8 cellular contexts compared by ENCODE assay signal in genomic region chr2:30252723-30253688, GRCh38. TPM values are rescaled to one million over a fixed set of nuclear protein-coding genes. Genes with fewer than 3 reads are reported as not detected.
DNase-seq lines count a peak whose midpoint lies in the region; ATAC-seq, FAIRE-seq and TF ChIP-seq lines count a peak whose summit lies in the region.

No MANE protein-coding gene starts in this region.

- peak overlapping the region; percentile 33 for H3K4me3 ChIP-seq in CD8-positive, alpha-beta memory T cell (ENCODE audit: low read length)
- H3K4me3 ChIP-seq in adipocyte (ENCODE audit: low read length) = peak overlapping the region; percentile 10

- no peaks in the 10 kb centered on the region for H3K9me3 ChIP-seq in CD8-positive, alpha-beta memory T cell (ENCODE audit: low read length)
- no peaks in the 10 kb centered on the region for H3K9me3 ChIP-seq in adipocyte (ENCODE audit: control insufficient read depth, low read length)

- peaks cover 91 to 99% (median 98%) of the 10 kb centered on the region in 3 donors for H3K4me1 Mint-ChIP-seq in CD8-positive, alpha-beta memory T cell

- H3K27me3 ChIP-seq in CD8-positive, alpha-beta memory T cell (ENCODE audit: insufficient read depth, low read length, poor library complexity, severe bottlenecking) = no peaks in the 10 kb centered on the region
- H3K27me3 ChIP-seq in adipocyte (replicated peaks; ENCODE audit: control insufficient read depth, insufficient read depth, low read length) = no peaks in the 10 kb centered on the region

- peaks cover 9% of the 10 kb centered on the region for H3K36me3 ChIP-seq in CD8-positive, alpha-beta memory T cell (ENCODE audit: insufficient read depth, low read length)
- peaks cover 26% of the 10 kb centered on the region for H3K36me3 ChIP-seq in adipocyte (ENCODE audit: control insufficient read depth, insufficient read depth, low read length, severe bottlenecking)

- no peak for FAIRE-seq in GM12891 (lab: Jason Lieb, UNC)

- TF ChIP-seq POLR2A in GM12891 (IDR thresholded peaks at IDR 0.05; ENCODE audit: low read depth, low read length) = no peak

- ATAC-seq in GM18858 (IDR thresholded peaks at IDR 0.05; ENCODE audit: unreplicated experiment) = no peak

- CTCF ChIA-PET in CD8-positive, alpha-beta memory T cell (lab: Charles Lee) = interaction anchor here (0.7 to 2.9 kb wide), 9 partner anchors 8 to 458 kb away, joined by 3 to 11 read pairs (median 3); no protein-coding TSS in a partner anchor

- DNase-seq in CD8-positive, alpha-beta memory T cell = peak in 1 of 5 donors; percentile 65
- peak; percentile 62 for DNase-seq in RPMI8226
- peak; percentile 83 for DNase-seq in adipocyte (ENCODE audit: low read depth)
- peak; percentile 30 for DNase-seq in inferior parietal cortex (ENCODE audit: extremely low spot score)
- peak; percentile 33 to 37 for DNase-seq in stimulated activated CD4-positive, alpha-beta T cell treated with anti-CD3 and anti-CD28 coated beads, Interleukin-15, amount 100 ng/mL, for 1 hour (ENCODE audit: low read depth in 1 of 2, low spot score in 1 of 2)
- no peak for DNase-seq in cerebellar nuclear complex (lab: John Stamatoyannopoulos, UW)
- no peak for DNase-seq in GM12891 (ENCODE audit: insufficient read length, low spot score)

- H3K27ac Mint-ChIP-seq in CD8-positive, alpha-beta memory T cell = peak overlapping the region; percentile 81 to 95 (median 90)

- no peaks in the 10 kb centered on the region for H3K9me3 Mint-ChIP-seq in CD8-positive, alpha-beta memory T cell

- peaks cover 92% of the 10 kb centered on the region for H3K4me1 ChIP-seq in CD8-positive, alpha-beta memory T cell (ENCODE audit: insufficient read depth, low read length)
- peaks cover 22% of the 10 kb centered on the region for H3K4me1 ChIP-seq in adipocyte (ENCODE audit: control insufficient read depth, insufficient read depth, low read length)

- H3K27me3 Mint-ChIP-seq in CD8-positive, alpha-beta memory T cell = no peaks in the 10 kb centered on the region

- peak overlapping the region; percentile 67 for H3K9ac ChIP-seq in adipocyte (ENCODE audit: low read length)

- peak overlapping the region; percentile 30 to 77 (median 68) for H3K4me3 Mint-ChIP-seq in CD8-positive, alpha-beta memory T cell

- POLR2A ChIA-PET in CD8-positive, alpha-beta memory T cell (lab: Charles Lee) = interaction anchor here (0.6 to 1.5 kb wide), 3 partner anchors 17 to 84 kb away, joined by 3 to 4 read pairs (median 3); no protein-coding TSS in a partner anchor

- peaks cover 6 to 84% (median 19%) of the 10 kb centered on the region in 3 donors for H3K36me3 Mint-ChIP-seq in CD8-positive, alpha-beta memory T cell

- H3K27ac ChIP-seq in CD8-positive, alpha-beta memory T cell (ENCODE audit: low read depth, low read length) = peak overlapping the region; percentile 80

TF ChIP-seq in GM12891, 5 proteins besides CTCF, POLR2A, EP300 and RAD21:
- no peak for TF ChIP-seq PAX5 (IDR thresholded peaks at IDR 0.05; ENCODE audit: insufficient read depth, low read length, severe bottlenecking)
- no peak for TF ChIP-seq SPI1 (IDR thresholded peaks at IDR 0.05; ENCODE audit: low read depth, low read length)
- TF ChIP-seq TAF1 (IDR thresholded peaks at IDR 0.05; ENCODE audit: low read depth, low read length) = no peak
- TF ChIP-seq POLR2AphosphoS5 (IDR thresholded peaks at IDR 0.05; ENCODE audit: low read depth, low read length) = no peak
- no peak for TF ChIP-seq POU2F2 (IDR thresholded peaks at IDR 0.05; ENCODE audit: low read depth, low read length)

RNA-seq across cellular contexts. Expression of gene LBH, which starts 21.7 kb away (rescaled TPM):
- total RNA-seq in CD8-positive, alpha-beta memory T cell = 100 to 1,000 TPM; 115 to 121 TPM
- 156 TPM for polyA plus RNA-seq in CD8-positive, alpha-beta memory T cell
- polyA plus RNA-seq in GM12891 (2012; ENCODE audit: low read depth, missing spikeins) = 35.5 TPM

Comparison
In these comparisons a context has a peak if more than half of its experiments do, and no peak if none do; other contexts are left out.
1. DNase-seq: peak in RPMI8226 (single experiment), adipocyte (single experiment), inferior parietal cortex (single experiment) and stimulated activated CD4-positive, alpha-beta T cell treated with anti-CD3 and anti-CD28 coated beads, Interleukin-15, amount 100 ng/mL, for 1 hour (2 of 2); none in cerebellar nuclear complex (0 of 2) and GM12891 (single experiment).